ENCODE assay signal across 1 cellular context in the genomic region with DNA sequence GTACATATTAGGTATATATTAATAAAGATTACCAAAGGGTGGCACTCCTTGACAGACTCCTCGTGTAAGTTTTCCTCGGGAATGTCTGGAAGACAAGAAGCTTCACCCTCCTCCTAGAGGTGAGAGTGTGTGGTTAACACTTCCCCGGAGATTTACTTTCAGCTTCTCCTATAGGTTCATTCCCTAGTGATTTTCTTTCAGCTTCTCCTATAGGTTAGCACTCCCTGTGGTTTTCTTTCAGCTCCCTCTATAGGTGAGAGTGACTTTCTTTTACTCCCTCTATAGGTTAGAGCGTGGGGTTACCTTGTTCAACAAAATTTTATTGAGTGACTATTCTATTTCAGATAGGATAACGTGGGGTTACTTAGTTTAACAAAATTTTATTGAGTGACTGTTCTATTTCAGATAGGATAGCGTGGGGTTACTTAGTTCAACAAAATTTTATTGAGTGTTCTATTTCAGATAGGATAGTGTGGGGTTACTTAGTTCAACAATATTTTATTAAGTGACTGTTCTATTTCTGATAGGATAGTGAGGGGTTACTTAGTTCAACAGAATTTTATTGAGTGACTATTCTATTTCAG.
TF ChIP-seq lines count a peak whose summit lies in the region.

No MANE protein-coding gene starts in this region.

TF ChIP-seq in K562, 482 proteins besides CTCF, POLR2A, EP300 and RAD21:
- TF ChIP-seq PRDM10 (IDR thresholded peaks at IDR 0.05; ENCODE audit: partially characterized antibody) (peak; percentile 88), MAFG (tag; conservative IDR thresholded peaks at IDR 0.05) (no peak), ZNF253 (CRISPR knock-in tag; conservative IDR thresholded peaks at IDR 0.05) (no peak), ASH1L (IDR thresholded peaks at IDR 0.05; ENCODE audit: borderline replicate concordance, low read depth, partially characterized antibody) (peak; percentile 71), FOXM1 (IDR thresholded peaks at IDR 0.05; ENCODE audit: low read depth) (0 out of 2 replicates have a peak, but pooled peaks have one; percentile 37), FOXM1 (CRISPR knock-in tag; IDR thresholded peaks at IDR 0.05; ENCODE audit: low read depth) (no peak), FOS (IDR thresholded peaks at IDR 0.05; ENCODE audit: extremely low read depth, insufficient read length) (peak; percentile 37), L3MBTL2 (IDR thresholded peaks at IDR 0.05) (peak; percentile 80), CC2D1A (IDR thresholded peaks at IDR 0.05) (peak; percentile 80), RBM25 (IDR thresholded peaks at IDR 0.05; ENCODE audit: low read depth, low read length, severe bottlenecking) (peak; percentile 65), CHAMP1 (IDR thresholded peaks at IDR 0.05) (peak; percentile 86), PHF8 (IDR thresholded peaks at IDR 0.05; ENCODE audit: borderline replicate concordance, low read length) (no peak), DNMT1 (IDR thresholded peaks at IDR 0.05) (no peak), CBX3 (IDR thresholded peaks at IDR 0.05; ENCODE audit: borderline replicate concordance in 1 of 2, low read length in 2 of 2) (0 out of 3 replicates have a peak, but pooled peaks of 1 of the 2 experiments have one; percentile 40), MLLT1 (IDR thresholded peaks at IDR 0.05) (0 out of 4 replicates have a peak, but pooled peaks of 1 of the 2 experiments have one; percentile 41), ESRRA (IDR thresholded peaks at IDR 0.05; ENCODE audit: borderline replicate concordance, low read depth) (peak; percentile 79; the same call in 1 of the 2 replicates), MBD2 (IDR thresholded peaks at IDR 0.05; ENCODE audit: borderline replicate concordance, low read depth) (peak; percentile 31; the same call in 1 of the 2 replicates), TFAP4 (CRISPR knock-in tag; IDR thresholded peaks at IDR 0.05; ENCODE audit: borderline replicate concordance) (no peak), CHD2 (IDR thresholded peaks at IDR 0.05; ENCODE audit: low read depth, low read length) (no peak)
- TF ChIP-seq, protein P1, sequence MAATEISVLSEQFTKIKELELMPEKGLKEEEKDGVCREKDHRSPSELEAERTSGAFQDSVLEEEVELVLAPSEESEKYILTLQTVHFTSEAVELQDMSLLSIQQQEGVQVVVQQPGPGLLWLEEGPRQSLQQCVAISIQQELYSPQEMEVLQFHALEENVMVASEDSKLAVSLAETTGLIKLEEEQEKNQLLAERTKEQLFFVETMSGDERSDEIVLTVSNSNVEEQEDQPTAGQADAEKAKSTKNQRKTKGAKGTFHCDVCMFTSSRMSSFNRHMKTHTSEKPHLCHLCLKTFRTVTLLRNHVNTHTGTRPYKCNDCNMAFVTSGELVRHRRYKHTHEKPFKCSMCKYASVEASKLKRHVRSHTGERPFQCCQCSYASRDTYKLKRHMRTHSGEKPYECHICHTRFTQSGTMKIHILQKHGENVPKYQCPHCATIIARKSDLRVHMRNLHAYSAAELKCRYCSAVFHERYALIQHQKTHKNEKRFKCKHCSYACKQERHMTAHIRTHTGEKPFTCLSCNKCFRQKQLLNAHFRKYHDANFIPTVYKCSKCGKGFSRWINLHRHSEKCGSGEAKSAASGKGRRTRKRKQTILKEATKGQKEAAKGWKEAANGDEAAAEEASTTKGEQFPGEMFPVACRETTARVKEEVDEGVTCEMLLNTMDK (IDR thresholded peaks at IDR 0.05; ENCODE audit: borderline replicate concordance, insufficient read depth, low read depth, low read length, poor library complexity, severe bottlenecking), result peak; percentile 29
- TF ChIP-seq, protein P2, sequence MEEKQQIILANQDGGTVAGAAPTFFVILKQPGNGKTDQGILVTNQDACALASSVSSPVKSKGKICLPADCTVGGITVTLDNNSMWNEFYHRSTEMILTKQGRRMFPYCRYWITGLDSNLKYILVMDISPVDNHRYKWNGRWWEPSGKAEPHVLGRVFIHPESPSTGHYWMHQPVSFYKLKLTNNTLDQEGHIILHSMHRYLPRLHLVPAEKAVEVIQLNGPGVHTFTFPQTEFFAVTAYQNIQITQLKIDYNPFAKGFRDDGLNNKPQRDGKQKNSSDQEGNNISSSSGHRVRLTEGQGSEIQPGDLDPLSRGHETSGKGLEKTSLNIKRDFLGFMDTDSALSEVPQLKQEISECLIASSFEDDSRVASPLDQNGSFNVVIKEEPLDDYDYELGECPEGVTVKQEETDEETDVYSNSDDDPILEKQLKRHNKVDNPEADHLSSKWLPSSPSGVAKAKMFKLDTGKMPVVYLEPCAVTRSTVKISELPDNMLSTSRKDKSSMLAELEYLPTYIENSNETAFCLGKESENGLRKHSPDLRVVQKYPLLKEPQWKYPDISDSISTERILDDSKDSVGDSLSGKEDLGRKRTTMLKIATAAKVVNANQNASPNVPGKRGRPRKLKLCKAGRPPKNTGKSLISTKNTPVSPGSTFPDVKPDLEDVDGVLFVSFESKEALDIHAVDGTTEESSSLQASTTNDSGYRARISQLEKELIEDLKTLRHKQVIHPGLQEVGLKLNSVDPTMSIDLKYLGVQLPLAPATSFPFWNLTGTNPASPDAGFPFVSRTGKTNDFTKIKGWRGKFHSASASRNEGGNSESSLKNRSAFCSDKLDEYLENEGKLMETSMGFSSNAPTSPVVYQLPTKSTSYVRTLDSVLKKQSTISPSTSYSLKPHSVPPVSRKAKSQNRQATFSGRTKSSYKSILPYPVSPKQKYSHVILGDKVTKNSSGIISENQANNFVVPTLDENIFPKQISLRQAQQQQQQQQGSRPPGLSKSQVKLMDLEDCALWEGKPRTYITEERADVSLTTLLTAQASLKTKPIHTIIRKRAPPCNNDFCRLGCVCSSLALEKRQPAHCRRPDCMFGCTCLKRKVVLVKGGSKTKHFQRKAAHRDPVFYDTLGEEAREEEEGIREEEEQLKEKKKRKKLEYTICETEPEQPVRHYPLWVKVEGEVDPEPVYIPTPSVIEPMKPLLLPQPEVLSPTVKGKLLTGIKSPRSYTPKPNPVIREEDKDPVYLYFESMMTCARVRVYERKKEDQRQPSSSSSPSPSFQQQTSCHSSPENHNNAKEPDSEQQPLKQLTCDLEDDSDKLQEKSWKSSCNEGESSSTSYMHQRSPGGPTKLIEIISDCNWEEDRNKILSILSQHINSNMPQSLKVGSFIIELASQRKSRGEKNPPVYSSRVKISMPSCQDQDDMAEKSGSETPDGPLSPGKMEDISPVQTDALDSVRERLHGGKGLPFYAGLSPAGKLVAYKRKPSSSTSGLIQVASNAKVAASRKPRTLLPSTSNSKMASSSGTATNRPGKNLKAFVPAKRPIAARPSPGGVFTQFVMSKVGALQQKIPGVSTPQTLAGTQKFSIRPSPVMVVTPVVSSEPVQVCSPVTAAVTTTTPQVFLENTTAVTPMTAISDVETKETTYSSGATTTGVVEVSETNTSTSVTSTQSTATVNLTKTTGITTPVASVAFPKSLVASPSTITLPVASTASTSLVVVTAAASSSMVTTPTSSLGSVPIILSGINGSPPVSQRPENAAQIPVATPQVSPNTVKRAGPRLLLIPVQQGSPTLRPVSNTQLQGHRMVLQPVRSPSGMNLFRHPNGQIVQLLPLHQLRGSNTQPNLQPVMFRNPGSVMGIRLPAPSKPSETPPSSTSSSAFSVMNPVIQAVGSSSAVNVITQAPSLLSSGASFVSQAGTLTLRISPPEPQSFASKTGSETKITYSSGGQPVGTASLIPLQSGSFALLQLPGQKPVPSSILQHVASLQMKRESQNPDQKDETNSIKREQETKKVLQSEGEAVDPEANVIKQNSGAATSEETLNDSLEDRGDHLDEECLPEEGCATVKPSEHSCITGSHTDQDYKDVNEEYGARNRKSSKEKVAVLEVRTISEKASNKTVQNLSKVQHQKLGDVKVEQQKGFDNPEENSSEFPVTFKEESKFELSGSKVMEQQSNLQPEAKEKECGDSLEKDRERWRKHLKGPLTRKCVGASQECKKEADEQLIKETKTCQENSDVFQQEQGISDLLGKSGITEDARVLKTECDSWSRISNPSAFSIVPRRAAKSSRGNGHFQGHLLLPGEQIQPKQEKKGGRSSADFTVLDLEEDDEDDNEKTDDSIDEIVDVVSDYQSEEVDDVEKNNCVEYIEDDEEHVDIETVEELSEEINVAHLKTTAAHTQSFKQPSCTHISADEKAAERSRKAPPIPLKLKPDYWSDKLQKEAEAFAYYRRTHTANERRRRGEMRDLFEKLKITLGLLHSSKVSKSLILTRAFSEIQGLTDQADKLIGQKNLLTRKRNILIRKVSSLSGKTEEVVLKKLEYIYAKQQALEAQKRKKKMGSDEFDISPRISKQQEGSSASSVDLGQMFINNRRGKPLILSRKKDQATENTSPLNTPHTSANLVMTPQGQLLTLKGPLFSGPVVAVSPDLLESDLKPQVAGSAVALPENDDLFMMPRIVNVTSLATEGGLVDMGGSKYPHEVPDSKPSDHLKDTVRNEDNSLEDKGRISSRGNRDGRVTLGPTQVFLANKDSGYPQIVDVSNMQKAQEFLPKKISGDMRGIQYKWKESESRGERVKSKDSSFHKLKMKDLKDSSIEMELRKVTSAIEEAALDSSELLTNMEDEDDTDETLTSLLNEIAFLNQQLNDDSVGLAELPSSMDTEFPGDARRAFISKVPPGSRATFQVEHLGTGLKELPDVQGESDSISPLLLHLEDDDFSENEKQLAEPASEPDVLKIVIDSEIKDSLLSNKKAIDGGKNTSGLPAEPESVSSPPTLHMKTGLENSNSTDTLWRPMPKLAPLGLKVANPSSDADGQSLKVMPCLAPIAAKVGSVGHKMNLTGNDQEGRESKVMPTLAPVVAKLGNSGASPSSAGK (IDR thresholded peaks at IDR 0.05), result peak; percentile 40
